ENCODE assay signal across 27 cellular contexts in genomic region chr7:15314922-15315321, GRCh38.
"Had no signal": no experiment of that assay in that cellular context is flagged by ENCODE, and none has a peak within 500 bp of the region (broad histone marks: within the 10 kb centered on the region; RNA-seq: fewer than 3 reads in every experiment).

No MANE protein-coding gene starts in this region.

- H3K4me1 ChIP-seq: colonic mucosa, esophagus muscularis mucosa, esophagus squamous epithelium, foreskin keratinocyte, gastroesophageal sphincter, heart left ventricle, heart right ventricle had no signal

- H3K36me3 ChIP-seq: colonic mucosa, esophagus muscularis mucosa, esophagus squamous epithelium, gastrocnemius medialis, gastroesophageal sphincter, heart left ventricle, heart right ventricle had no signal

- FAIRE-seq: colon, endometrium, endothelial cell of umbilical vein had no signal

- H3K27ac ChIP-seq: colonic mucosa, coronary artery, dorsolateral prefrontal cortex, epithelial cell of prostate, esophagus muscularis mucosa, esophagus squamous epithelium, foreskin keratinocyte, gastrocnemius medialis, gastroesophageal sphincter, heart left ventricle, heart right ventricle had no signal

- ATAC-seq: effector memory CD8-positive, alpha-beta T cell; esophagus mucosa; foreskin keratinocyte; gastrocnemius medialis; gastroesophageal sphincter; heart left ventricle; heart right ventricle had no signal

- H3K9me3 ChIP-seq: colonic mucosa, esophagus muscularis mucosa, esophagus squamous epithelium, gastrocnemius medialis, gastroesophageal sphincter had no signal

- DNase-seq: colonic mucosa; cortex of kidney; dermis blood vessel endothelial cell; dorsolateral prefrontal cortex; effector CD4-positive, alpha-beta T cell; effector CD8-positive, alpha-beta T cell; effector memory CD4-positive, alpha-beta T cell; effector memory CD8-positive, alpha-beta T cell; endodermal cell; erythroblast; esophagus squamous epithelium; foreskin fibroblast; foreskin keratinocyte; foreskin melanocyte; gastrocnemius medialis; glutamatergic neuron; head of caudate nucleus; heart left ventricle; heart right ventricle had no signal

- H3K4me3 ChIP-seq: colonic mucosa, coronary artery, dorsolateral prefrontal cortex, esophagus muscularis mucosa, esophagus squamous epithelium, gastrocnemius medialis, gastroesophageal sphincter, heart left ventricle, heart right ventricle had no signal

- H3K27me3 ChIP-seq: colonic mucosa, dorsolateral prefrontal cortex, esophagus muscularis mucosa, esophagus squamous epithelium, foreskin keratinocyte, gastrocnemius medialis, gastroesophageal sphincter, heart left ventricle, heart right ventricle had no signal
